In genomic region chr3:9129366-9129765, GRCh38 we compare ENCODE assay signal across 26 cellular contexts.
"Had no signal": no experiment of that assay in that cellular context is flagged by ENCODE, and none has a peak within 500 bp of the region (broad histone marks: within the 10 kb centered on the region; RNA-seq: fewer than 3 reads in every experiment).

No MANE protein-coding gene starts in this region.

- ATAC-seq: left colon; pancreas; right cardiac atrium; sciatic nerve; stimulated activated naive B cell treated with anti-CD40 and anti-IgM and Interleukin-4, amounts not matched to agents 10 μg/mL and 1 μg/mL and 100 μg/mL, for 72 hours; stimulated activated naive CD8-positive, alpha-beta T cell treated with anti-CD3 and anti-CD28 coated beads, Interleukin-15, Interleukin-2, amounts not matched to agents 100 U/mL and 50 U/mL, for 24 hours had no signal

- DNase-seq: hypothalamus; immature natural killer cell; kidney; left colon; left ventricle myocardium inferior; mesendoderm; midbrain; mucosa of descending colon; naive thymus-derived CD8-positive, alpha-beta T cell; nucleus accumbens; pancreas; posterior cingulate gyrus; retina; right cardiac atrium; stimulated activated CD4-positive, alpha-beta T cell treated with anti-CD3 and anti-CD28 coated beads, Interleukin-12 subunit alpha, Interleukin-12 subunit beta, amount 100 ng/mL, for 4 hours; stimulated activated CD4-positive, alpha-beta T cell treated with anti-CD3 and anti-CD28 coated beads, Interleukin-15, amount 100 ng/mL, for 24 hours; stimulated activated CD4-positive, alpha-beta T cell treated with anti-CD3 and anti-CD28 coated beads, Interleukin-2, amount 100 ng/mL, for 24 hours; stimulated activated CD4-positive, alpha-beta T cell treated with anti-CD3 and anti-CD28 coated beads, Interleukin-4, amount 100 ng/mL, for 1 hour; stimulated activated naive B cell treated with anti-CD40 and anti-IgM and Interleukin-4, amounts not matched to agents 10 μg/mL and 1 μg/mL and 100 μg/mL, for 72 hours; stimulated activated naive CD8-positive, alpha-beta T cell treated with anti-CD3 and anti-CD28 coated beads, Interleukin-15, Interleukin-2, amounts not matched to agents 100 U/mL and 50 U/mL, for 24 hours; stomach; testis; thyroid gland; transverse colon; upper lobe of left lung had no signal
